Comparison of ENCODE assay signal across 1 cellular context in the genomic region with DNA sequence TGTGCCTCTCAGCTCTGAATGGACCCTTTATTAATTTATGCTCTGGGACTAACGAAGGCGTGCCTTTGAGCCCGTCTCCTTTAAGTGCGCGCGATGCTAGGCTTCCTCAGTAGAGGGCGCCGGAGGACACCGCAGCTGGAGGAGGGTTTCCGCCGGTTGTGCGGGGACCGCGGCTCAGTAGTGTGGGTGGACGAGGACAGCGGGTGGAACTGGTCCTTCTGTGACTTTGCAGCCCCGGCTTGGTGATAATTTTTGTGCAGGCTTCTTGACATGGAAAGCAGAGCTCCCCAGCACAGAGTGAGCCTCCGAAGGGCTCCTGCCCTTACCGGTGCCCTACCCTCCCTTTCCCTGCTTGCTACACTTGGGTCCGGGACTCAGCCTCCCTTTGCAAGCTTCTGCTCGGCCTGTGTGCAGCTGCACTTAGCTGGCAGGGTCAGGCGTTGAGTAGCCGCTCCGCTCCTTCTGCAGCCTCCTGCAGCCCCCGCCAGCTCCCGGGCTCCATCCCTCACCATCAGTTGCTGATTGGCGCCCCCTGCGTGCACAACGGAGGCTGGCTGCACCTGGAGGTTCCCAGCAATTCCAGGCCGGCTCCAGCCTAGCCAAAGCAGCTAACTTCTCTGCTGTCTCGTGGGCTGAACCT.
A peak's percentile ranks its signal among the peaks of the same experiment; 100 is the strongest.
TF ChIP-seq lines count a peak whose summit lies in the region.

No MANE protein-coding gene starts in this region.

TF ChIP-seq in HepG2, 621 proteins besides CTCF, POLR2A, EP300 and RAD21 (continued from another document and continues in another):
- TF ChIP-seq, protein P1, sequence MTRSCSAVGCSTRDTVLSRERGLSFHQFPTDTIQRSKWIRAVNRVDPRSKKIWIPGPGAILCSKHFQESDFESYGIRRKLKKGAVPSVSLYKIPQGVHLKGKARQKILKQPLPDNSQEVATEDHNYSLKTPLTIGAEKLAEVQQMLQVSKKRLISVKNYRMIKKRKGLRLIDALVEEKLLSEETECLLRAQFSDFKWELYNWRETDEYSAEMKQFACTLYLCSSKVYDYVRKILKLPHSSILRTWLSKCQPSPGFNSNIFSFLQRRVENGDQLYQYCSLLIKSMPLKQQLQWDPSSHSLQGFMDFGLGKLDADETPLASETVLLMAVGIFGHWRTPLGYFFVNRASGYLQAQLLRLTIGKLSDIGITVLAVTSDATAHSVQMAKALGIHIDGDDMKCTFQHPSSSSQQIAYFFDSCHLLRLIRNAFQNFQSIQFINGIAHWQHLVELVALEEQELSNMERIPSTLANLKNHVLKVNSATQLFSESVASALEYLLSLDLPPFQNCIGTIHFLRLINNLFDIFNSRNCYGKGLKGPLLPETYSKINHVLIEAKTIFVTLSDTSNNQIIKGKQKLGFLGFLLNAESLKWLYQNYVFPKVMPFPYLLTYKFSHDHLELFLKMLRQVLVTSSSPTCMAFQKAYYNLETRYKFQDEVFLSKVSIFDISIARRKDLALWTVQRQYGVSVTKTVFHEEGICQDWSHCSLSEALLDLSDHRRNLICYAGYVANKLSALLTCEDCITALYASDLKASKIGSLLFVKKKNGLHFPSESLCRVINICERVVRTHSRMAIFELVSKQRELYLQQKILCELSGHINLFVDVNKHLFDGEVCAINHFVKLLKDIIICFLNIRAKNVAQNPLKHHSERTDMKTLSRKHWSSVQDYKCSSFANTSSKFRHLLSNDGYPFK (CRISPR knock-in tag; IDR thresholded peaks at IDR 0.05; ENCODE audit: borderline replicate concordance) = no peak
- TF ChIP-seq, protein P2, sequence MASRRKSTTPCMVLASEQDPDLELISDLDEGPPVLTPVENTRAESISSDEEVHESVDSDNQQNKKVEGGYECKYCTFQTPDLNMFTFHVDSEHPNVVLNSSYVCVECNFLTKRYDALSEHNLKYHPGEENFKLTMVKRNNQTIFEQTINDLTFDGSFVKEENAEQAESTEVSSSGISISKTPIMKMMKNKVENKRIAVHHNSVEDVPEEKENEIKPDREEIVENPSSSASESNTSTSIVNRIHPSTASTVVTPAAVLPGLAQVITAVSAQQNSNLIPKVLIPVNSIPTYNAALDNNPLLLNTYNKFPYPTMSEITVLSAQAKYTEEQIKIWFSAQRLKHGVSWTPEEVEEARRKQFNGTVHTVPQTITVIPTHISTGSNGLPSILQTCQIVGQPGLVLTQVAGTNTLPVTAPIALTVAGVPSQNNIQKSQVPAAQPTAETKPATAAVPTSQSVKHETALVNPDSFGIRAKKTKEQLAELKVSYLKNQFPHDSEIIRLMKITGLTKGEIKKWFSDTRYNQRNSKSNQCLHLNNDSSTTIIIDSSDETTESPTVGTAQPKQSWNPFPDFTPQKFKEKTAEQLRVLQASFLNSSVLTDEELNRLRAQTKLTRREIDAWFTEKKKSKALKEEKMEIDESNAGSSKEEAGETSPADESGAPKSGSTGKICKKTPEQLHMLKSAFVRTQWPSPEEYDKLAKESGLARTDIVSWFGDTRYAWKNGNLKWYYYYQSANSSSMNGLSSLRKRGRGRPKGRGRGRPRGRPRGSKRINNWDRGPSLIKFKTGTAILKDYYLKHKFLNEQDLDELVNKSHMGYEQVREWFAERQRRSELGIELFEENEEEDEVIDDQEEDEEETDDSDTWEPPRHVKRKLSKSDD (CRISPR knock-in tag; IDR thresholded peaks at IDR 0.05; ENCODE audit: low read depth) = no peak
- TF ChIP-seq PLRG1 (conservative IDR thresholded peaks at IDR 0.05) = no peak
- TF ChIP-seq ZSCAN20 (CRISPR knock-in tag; IDR thresholded peaks at IDR 0.05; ENCODE audit: borderline replicate concordance) = no peak
- no peak for TF ChIP-seq JUN (CRISPR knock-in tag; IDR thresholded peaks at IDR 0.05)
- no peak for TF ChIP-seq TARDBP (CRISPR knock-in tag; IDR thresholded peaks at IDR 0.05)
- TF ChIP-seq CHCHD3 (CRISPR knock-in tag; IDR thresholded peaks at IDR 0.05) = no peak
- TF ChIP-seq ZNF136 (CRISPR knock-in tag; IDR thresholded peaks at IDR 0.05; ENCODE audit: low read depth) = no peak
- TF ChIP-seq, protein P3, sequence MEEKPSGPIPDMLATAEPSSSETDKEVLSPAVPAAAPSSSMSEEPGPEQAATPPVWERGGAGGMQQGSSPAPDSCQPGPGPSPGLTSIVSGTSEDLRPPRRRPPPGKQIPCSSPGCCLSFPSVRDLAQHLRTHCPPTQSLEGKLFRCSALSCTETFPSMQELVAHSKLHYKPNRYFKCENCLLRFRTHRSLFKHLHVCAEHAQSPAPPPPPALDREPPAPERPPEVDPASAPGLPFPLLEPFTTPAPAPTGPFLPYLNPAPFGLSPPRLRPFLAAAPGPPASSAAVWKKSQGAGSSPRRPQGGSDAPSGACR (CRISPR knock-in tag; IDR thresholded peaks at IDR 0.05) = 0 out of 2 replicates have a peak, but pooled peaks have one; percentile 63
- TF ChIP-seq, protein P4, sequence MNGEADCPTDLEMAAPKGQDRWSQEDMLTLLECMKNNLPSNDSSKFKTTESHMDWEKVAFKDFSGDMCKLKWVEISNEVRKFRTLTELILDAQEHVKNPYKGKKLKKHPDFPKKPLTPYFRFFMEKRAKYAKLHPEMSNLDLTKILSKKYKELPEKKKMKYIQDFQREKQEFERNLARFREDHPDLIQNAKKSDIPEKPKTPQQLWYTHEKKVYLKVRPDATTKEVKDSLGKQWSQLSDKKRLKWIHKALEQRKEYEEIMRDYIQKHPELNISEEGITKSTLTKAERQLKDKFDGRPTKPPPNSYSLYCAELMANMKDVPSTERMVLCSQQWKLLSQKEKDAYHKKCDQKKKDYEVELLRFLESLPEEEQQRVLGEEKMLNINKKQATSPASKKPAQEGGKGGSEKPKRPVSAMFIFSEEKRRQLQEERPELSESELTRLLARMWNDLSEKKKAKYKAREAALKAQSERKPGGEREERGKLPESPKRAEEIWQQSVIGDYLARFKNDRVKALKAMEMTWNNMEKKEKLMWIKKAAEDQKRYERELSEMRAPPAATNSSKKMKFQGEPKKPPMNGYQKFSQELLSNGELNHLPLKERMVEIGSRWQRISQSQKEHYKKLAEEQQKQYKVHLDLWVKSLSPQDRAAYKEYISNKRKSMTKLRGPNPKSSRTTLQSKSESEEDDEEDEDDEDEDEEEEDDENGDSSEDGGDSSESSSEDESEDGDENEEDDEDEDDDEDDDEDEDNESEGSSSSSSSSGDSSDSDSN (CRISPR knock-in tag; IDR thresholded peaks at IDR 0.05) = peak; percentile 36; the same call in 1 of the 2 replicates
- peak; percentile 63; the same call in 1 of the 2 replicates for TF ChIP-seq ZNF501 (CRISPR knock-in tag; IDR thresholded peaks at IDR 0.05)
- TF ChIP-seq, protein P5, sequence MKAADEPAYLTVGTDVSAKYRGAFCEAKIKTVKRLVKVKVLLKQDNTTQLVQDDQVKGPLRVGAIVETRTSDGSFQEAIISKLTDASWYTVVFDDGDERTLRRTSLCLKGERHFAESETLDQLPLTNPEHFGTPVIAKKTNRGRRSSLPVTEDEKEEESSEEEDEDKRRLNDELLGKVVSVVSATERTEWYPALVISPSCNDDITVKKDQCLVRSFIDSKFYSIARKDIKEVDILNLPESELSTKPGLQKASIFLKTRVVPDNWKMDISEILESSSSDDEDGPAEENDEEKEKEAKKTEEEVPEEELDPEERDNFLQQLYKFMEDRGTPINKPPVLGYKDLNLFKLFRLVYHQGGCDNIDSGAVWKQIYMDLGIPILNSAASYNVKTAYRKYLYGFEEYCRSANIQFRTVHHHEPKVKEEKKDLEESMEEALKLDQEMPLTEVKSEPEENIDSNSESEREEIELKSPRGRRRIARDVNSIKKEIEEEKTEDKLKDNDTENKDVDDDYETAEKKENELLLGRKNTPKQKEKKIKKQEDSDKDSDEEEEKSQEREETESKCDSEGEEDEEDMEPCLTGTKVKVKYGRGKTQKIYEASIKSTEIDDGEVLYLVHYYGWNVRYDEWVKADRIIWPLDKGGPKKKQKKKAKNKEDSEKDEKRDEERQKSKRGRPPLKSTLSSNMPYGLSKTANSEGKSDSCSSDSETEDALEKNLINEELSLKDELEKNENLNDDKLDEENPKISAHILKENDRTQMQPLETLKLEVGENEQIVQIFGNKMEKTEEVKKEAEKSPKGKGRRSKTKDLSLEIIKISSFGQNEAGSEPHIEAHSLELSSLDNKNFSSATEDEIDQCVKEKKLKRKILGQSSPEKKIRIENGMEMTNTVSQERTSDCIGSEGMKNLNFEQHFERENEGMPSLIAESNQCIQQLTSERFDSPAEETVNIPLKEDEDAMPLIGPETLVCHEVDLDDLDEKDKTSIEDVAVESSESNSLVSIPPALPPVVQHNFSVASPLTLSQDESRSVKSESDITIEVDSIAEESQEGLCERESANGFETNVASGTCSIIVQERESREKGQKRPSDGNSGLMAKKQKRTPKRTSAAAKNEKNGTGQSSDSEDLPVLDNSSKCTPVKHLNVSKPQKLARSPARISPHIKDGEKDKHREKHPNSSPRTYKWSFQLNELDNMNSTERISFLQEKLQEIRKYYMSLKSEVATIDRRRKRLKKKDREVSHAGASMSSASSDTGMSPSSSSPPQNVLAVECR (CRISPR knock-in tag; IDR thresholded peaks at IDR 0.05; ENCODE audit: borderline replicate concordance) = 0 out of 2 replicates have a peak, but pooled peaks have one; percentile 21
- TF ChIP-seq, protein P6, sequence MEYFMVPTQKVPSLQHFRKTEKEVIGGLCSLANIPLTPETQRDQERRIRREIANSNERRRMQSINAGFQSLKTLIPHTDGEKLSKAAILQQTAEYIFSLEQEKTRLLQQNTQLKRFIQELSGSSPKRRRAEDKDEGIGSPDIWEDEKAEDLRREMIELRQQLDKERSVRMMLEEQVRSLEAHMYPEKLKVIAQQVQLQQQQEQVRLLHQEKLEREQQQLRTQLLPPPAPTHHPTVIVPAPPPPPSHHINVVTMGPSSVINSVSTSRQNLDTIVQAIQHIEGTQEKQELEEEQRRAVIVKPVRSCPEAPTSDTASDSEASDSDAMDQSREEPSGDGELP (IDR thresholded peaks at IDR 0.05; ENCODE audit: borderline replicate concordance, low read depth) = peak; percentile 24; the same call in 1 of the 2 replicates
- TF ChIP-seq, protein P7, sequence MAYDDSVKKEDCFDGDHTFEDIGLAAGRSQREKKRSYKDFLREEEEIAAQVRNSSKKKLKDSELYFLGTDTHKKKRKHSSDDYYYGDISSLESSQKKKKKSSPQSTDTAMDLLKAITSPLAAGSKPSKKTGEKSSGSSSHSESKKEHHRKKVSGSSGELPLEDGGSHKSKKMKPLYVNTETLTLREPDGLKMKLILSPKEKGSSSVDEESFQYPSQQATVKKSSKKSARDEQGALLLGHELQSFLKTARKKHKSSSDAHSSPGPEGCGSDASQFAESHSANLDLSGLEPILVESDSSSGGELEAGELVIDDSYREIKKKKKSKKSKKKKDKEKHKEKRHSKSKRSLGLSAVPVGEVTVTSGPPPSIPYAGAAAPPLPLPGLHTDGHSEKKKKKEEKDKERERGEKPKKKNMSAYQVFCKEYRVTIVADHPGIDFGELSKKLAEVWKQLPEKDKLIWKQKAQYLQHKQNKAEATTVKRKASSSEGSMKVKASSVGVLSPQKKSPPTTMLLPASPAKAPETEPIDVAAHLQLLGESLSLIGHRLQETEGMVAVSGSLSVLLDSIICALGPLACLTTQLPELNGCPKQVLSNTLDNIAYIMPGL (CRISPR knock-in tag; IDR thresholded peaks at IDR 0.05; ENCODE audit: borderline replicate concordance in 1 of 2, low read depth in 1 of 2) = peak; percentile 75 to 76; a peak in 3 of 4 replicates
- no peak for TF ChIP-seq DNMT3B (CRISPR knock-in tag; conservative IDR thresholded peaks at IDR 0.05)
- TF ChIP-seq ZMYM4 (CRISPR knock-in tag; IDR thresholded peaks at IDR 0.05) = peak; percentile 49
- peak; percentile 57; the same call in 1 of the 2 replicates for TF ChIP-seq KDM2A (CRISPR knock-in tag; IDR thresholded peaks at IDR 0.05; ENCODE audit: borderline replicate concordance, low read depth)
- TF ChIP-seq ZNF564 (CRISPR knock-in tag; IDR thresholded peaks at IDR 0.05) = no peak
- TF ChIP-seq PHF21A (CRISPR knock-in tag; IDR thresholded peaks at IDR 0.05) = peak; percentile 46; the same call in 1 of the 2 replicates
- TF ChIP-seq, protein P8, sequence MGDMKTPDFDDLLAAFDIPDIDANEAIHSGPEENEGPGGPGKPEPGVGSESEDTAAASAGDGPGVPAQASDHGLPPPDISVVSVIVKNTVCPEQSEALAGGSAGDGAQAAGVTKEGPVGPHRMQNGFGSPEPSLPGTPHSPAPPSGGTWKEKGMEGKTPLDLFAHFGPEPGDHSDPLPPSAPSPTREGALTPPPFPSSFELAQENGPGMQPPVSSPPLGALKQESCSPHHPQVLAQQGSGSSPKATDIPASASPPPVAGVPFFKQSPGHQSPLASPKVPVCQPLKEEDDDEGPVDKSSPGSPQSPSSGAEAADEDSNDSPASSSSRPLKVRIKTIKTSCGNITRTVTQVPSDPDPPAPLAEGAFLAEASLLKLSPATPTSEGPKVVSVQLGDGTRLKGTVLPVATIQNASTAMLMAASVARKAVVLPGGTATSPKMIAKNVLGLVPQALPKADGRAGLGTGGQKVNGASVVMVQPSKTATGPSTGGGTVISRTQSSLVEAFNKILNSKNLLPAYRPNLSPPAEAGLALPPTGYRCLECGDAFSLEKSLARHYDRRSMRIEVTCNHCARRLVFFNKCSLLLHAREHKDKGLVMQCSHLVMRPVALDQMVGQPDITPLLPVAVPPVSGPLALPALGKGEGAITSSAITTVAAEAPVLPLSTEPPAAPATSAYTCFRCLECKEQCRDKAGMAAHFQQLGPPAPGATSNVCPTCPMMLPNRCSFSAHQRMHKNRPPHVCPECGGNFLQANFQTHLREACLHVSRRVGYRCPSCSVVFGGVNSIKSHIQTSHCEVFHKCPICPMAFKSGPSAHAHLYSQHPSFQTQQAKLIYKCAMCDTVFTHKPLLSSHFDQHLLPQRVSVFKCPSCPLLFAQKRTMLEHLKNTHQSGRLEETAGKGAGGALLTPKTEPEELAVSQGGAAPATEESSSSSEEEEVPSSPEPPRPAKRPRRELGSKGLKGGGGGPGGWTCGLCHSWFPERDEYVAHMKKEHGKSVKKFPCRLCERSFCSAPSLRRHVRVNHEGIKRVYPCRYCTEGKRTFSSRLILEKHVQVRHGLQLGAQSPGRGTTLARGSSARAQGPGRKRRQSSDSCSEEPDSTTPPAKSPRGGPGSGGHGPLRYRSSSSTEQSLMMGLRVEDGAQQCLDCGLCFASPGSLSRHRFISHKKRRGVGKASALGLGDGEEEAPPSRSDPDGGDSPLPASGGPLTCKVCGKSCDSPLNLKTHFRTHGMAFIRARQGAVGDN (CRISPR knock-in tag; IDR thresholded peaks at IDR 0.05) = peak; percentile 68
- TF ChIP-seq HIVEP1 (CRISPR knock-in tag; IDR thresholded peaks at IDR 0.05) = peak; percentile 51; the same call in 1 of the 2 replicates
- peak; percentile 31; the same call in 1 of the 2 replicates for TF ChIP-seq PHF20 (CRISPR knock-in tag; IDR thresholded peaks at IDR 0.05)
- no peak; the same call in 1 of the 2 replicates for TF ChIP-seq RNF2 (conservative IDR thresholded peaks at IDR 0.05; ENCODE audit: low read depth)
- TF ChIP-seq SAP130 (CRISPR knock-in tag; IDR thresholded peaks at IDR 0.05; ENCODE audit: low read depth) = 0 out of 2 replicates have a peak, but pooled peaks have one; percentile 6
- TF ChIP-seq HOXA3 (CRISPR knock-in tag; IDR thresholded peaks at IDR 0.05) = no peak; the same call in 1 of the 2 replicates
- 0 out of 2 replicates have a peak, but pooled peaks have one; percentile 31 for TF ChIP-seq RFXANK (CRISPR knock-in tag; IDR thresholded peaks at IDR 0.05)
- TF ChIP-seq MLLT10 (CRISPR knock-in tag; IDR thresholded peaks at IDR 0.05) = no peak
- TF ChIP-seq, protein P9, sequence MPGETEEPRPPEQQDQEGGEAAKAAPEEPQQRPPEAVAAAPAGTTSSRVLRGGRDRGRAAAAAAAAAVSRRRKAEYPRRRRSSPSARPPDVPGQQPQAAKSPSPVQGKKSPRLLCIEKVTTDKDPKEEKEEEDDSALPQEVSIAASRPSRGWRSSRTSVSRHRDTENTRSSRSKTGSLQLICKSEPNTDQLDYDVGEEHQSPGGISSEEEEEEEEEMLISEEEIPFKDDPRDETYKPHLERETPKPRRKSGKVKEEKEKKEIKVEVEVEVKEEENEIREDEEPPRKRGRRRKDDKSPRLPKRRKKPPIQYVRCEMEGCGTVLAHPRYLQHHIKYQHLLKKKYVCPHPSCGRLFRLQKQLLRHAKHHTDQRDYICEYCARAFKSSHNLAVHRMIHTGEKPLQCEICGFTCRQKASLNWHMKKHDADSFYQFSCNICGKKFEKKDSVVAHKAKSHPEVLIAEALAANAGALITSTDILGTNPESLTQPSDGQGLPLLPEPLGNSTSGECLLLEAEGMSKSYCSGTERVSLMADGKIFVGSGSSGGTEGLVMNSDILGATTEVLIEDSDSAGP (CRISPR knock-in tag; IDR thresholded peaks at IDR 0.05; ENCODE audit: borderline replicate concordance) = peak; percentile 97
- no peak for TF ChIP-seq SNAI1 (CRISPR knock-in tag; IDR thresholded peaks at IDR 0.05; ENCODE audit: borderline replicate concordance)
